In the genomic region with DNA sequence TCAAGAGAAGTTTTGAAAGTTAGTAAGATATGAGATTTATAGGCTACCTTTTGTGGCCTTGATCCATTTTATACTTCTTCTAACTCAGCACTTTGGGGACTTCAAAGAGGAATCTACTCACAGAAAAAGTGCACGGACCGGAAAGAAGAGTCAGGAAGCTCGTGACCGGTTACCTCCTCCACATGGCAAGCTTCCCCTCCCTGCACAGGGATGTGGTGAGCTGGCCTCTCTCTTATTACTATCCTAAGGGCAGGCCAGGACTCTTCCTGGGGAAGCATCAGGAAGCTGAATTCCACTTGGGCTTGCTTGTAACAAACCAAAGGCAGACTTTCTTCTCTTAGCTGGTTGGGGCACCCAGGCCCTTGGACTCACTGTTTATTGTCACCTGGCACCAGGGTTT, we compare ENCODE assay signal across 18 cellular contexts.
"Had no signal": no experiment of that assay in that cellular context is flagged by ENCODE, and none has a peak within 500 bp of the region (broad histone marks: within the 10 kb centered on the region; RNA-seq: fewer than 3 reads in every experiment).

No MANE protein-coding gene starts in this region.

- DNase-seq: activated CD4-positive, alpha-beta memory T cell treated with anti-CD3 and anti-CD28 coated beads, Interleukin-2, amount 10 ng/mL, durations not matched to agents 7 days and 5 days; activated CD4-positive, alpha-beta T cell treated with anti-CD3 and anti-CD28 coated beads for 1 hour; activated gamma-delta T cell treated with Interleukin-2 at 50 U/mL for 16 hours; activated naive CD8-positive, alpha-beta T cell treated with anti-CD3 and anti-CD28 coated beads, Interleukin-2, amount 10 ng/mL, durations not matched to agents 7 days and 5 days; activated T-cell treated with anti-CD3 and anti-CD28 coated beads, Interleukin-2, amount 50 U/mL, for 72 hours; aorta; kidney; lower lobe of right lung; naive thymus-derived CD8-positive, alpha-beta T cell; nucleus accumbens; spleen; stimulated activated CD4-positive, alpha-beta T cell treated with anti-CD3 and anti-CD28 coated beads, Interleukin-1b, Interleukin-23, amount 100 ng/mL, for 48 hours; stimulated activated naive CD4-positive, alpha-beta T cell; substantia nigra; T-helper 9 cell; transverse colon had no signal

- H3K27ac ChIP-seq: gastroesophageal sphincter, lower lobe of right lung, spleen, transverse colon had no signal

- ATAC-seq: activated T-cell treated with anti-CD3 and anti-CD28 coated beads, Interleukin-2, amount 50 U/mL, for 72 hours; gastroesophageal sphincter; lower lobe of right lung; naive thymus-derived CD8-positive, alpha-beta T cell; sciatic nerve had no signal

- H3K36me3 ChIP-seq: gastroesophageal sphincter, lower lobe of right lung, spleen, transverse colon had no signal

- H3K27me3 ChIP-seq: gastroesophageal sphincter, spleen, transverse colon had no signal

- H3K9me3 ChIP-seq: gastroesophageal sphincter, lower lobe of right lung, spleen, transverse colon had no signal

- H3K4me1 ChIP-seq: gastroesophageal sphincter, lower lobe of right lung, spleen, transverse colon had no signal

- H3K4me3 ChIP-seq: gastroesophageal sphincter, lower lobe of right lung, spleen, transverse colon had no signal
